In the genomic region with DNA sequence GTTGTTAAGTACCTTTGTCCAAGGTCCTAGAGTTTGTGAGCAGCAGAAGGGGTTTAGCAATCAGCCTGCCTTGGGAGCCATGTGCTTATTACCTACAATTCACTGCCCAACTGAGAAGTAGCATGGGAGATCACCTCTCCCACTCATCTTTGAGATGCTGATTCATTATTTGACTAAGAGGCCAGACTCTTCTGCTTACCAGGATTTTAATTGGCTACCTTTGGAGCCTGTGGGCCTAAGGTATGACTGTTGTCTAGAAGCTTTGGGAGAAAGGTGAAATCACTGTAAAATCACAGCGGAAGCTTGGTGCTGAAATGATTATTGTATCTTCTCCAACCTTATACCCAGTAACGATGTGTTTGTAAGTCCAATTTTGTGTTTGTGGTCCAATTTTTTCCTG, we compare ENCODE assay signal across 16 cellular contexts.
A peak's percentile ranks its signal among the peaks of the same experiment; 100 is the strongest.
DNase-seq lines count a peak whose midpoint lies in the region; ATAC-seq lines count a peak whose summit lies in the region.
"Had no signal": no experiment of that assay in that cellular context is flagged by ENCODE, and none has a peak within 500 bp of the region (broad histone marks: within the 10 kb centered on the region; RNA-seq: fewer than 3 reads in every experiment).

No MANE protein-coding gene starts in this region.

- H3K4me1 ChIP-seq in naive thymus-derived CD4-positive, alpha-beta T cell (ENCODE audit: control insufficient read depth in 2 of 2, insufficient read depth in 2 of 2, low read length in 2 of 2) = peaks cover 22 to 75% of the 10 kb centered on the region in 2 donors
- H3K4me1 ChIP-seq: Caco-2 had no signal

- no peaks in the 10 kb centered on the region for H3K9me3 ChIP-seq in naive thymus-derived CD4-positive, alpha-beta T cell (ENCODE audit: control insufficient read depth in 2 of 3, low read length in 3 of 3)
- H3K9me3 ChIP-seq: Caco-2 had no signal

- H3K4me3 Mint-ChIP-seq in activated naive CD8-positive, alpha-beta T cell = no peak overlapping the region
- no peak overlapping the region for H3K4me3 Mint-ChIP-seq in activated naive CD8-positive, alpha-beta T cell treated with anti-CD3 and anti-CD28 coated beads for 36 hours
- H3K4me3 Mint-ChIP-seq in naive thymus-derived CD4-positive, alpha-beta T cell = no peak overlapping the region
- H3K4me3 Mint-ChIP-seq: CD14-positive monocyte, H9 had no signal

- H3K9me3 Mint-ChIP-seq in activated naive CD8-positive, alpha-beta T cell (ENCODE audit: low read depth) = no peaks in the 10 kb centered on the region
- no peaks in the 10 kb centered on the region for H3K9me3 Mint-ChIP-seq in activated naive CD8-positive, alpha-beta T cell treated with anti-CD3 and anti-CD28 coated beads for 36 hours
- H3K9me3 Mint-ChIP-seq in naive thymus-derived CD4-positive, alpha-beta T cell = no peaks in the 10 kb centered on the region
- H3K9me3 Mint-ChIP-seq: CD14-positive monocyte, H9 had no signal

- no peak overlapping the region for H3K27ac ChIP-seq in naive thymus-derived CD4-positive, alpha-beta T cell (ENCODE audit: low read depth, low read length)
- H3K27ac ChIP-seq: 22Rv1 had no signal

- POLR2A ChIA-PET in naive thymus-derived CD4-positive, alpha-beta T cell (lab: Charles Lee) = interaction anchor here (1.0 to 1.4 kb wide), 2 partner anchors 8 to 15 kb away, joined by 3 to 5 read pairs; no protein-coding TSS in a partner anchor

- peaks cover 4% of the 10 kb centered on the region for H3K36me3 Mint-ChIP-seq in activated naive CD8-positive, alpha-beta T cell
- H3K36me3 Mint-ChIP-seq in activated naive CD8-positive, alpha-beta T cell treated with anti-CD3 and anti-CD28 coated beads for 36 hours = peaks cover 1% of the 10 kb centered on the region
- H3K36me3 Mint-ChIP-seq in naive thymus-derived CD4-positive, alpha-beta T cell = no peaks in the 10 kb centered on the region
- H3K36me3 Mint-ChIP-seq: CD14-positive monocyte; CD8-positive, alpha-beta memory T cell had no signal

- H3K4me1 Mint-ChIP-seq in activated naive CD8-positive, alpha-beta T cell (ENCODE audit: low read depth) = peaks cover 79% of the 10 kb centered on the region
- H3K4me1 Mint-ChIP-seq in activated naive CD8-positive, alpha-beta T cell treated with anti-CD3 and anti-CD28 coated beads for 36 hours = peaks cover 60% of the 10 kb centered on the region
- peaks cover 18 to 93% (median 82%) of the 10 kb centered on the region in 7 donors for H3K4me1 Mint-ChIP-seq in naive thymus-derived CD4-positive, alpha-beta T cell

- ATAC-seq in naive thymus-derived CD4-positive, alpha-beta T cell = no peak
- ATAC-seq in HG03196 (IDR thresholded peaks at IDR 0.05; ENCODE audit: unreplicated experiment) = no peak
- ATAC-seq: HepG2 had no signal

- H3K27me3 Mint-ChIP-seq in activated naive CD8-positive, alpha-beta T cell = no peaks in the 10 kb centered on the region
- no peaks in the 10 kb centered on the region for H3K27me3 Mint-ChIP-seq in activated naive CD8-positive, alpha-beta T cell treated with anti-CD3 and anti-CD28 coated beads for 36 hours
- H3K27me3 Mint-ChIP-seq in naive thymus-derived CD4-positive, alpha-beta T cell = no peaks in the 10 kb centered on the region

- intact Hi-C loops in naive thymus-derived CD4-positive, alpha-beta T cell (cut with micrococcal nuclease) = loop anchor here (5.0 kb wide), 2 partner anchors 56 to 136 kb away; no protein-coding TSS in a partner anchor

- DNase-seq in DMS53 (lab: John Stamatoyannopoulos, UW) = peak; percentile 35
- DNase-seq in DMS53 treated with DMSO at 0.1 percent for 48 hours (lab: John Stamatoyannopoulos, UW; ENCODE audit: unreplicated experiment) = no peak
- no peak for DNase-seq in activated naive CD8-positive, alpha-beta T cell treated with anti-CD3 and anti-CD28 coated beads for 36 hours
- no peak for DNase-seq in naive thymus-derived CD4-positive, alpha-beta T cell
- no peak for DNase-seq in NCI-H748 (lab: John Stamatoyannopoulos, UW; ENCODE audit: unreplicated experiment)
- no peak for DNase-seq in ecto neural progenitor cell (ENCODE audit: low spot score)
- DNase-seq: Caco-2; CD8-positive, alpha-beta memory T cell; DMS79; GOT3; H9 had no signal

- CTCF ChIA-PET in naive thymus-derived CD4-positive, alpha-beta T cell (lab: Charles Lee) = no interaction called here

- no peaks in the 10 kb centered on the region for H3K36me3 ChIP-seq in naive thymus-derived CD4-positive, alpha-beta T cell (ENCODE audit: control insufficient read depth in 2 of 3, insufficient read depth in 3 of 3, low read length in 3 of 3)

- H3K27ac Mint-ChIP-seq in activated naive CD8-positive, alpha-beta T cell = peak overlapping the region; percentile 29
- H3K27ac Mint-ChIP-seq in activated naive CD8-positive, alpha-beta T cell treated with anti-CD3 and anti-CD28 coated beads for 36 hours = no peak overlapping the region
- peak overlapping the region in 6 of 9 donors; percentile 27 to 95 (median 76) for H3K27ac Mint-ChIP-seq in naive thymus-derived CD4-positive, alpha-beta T cell
- H3K27ac Mint-ChIP-seq: CD14-positive monocyte, H9 had no signal

- H3K27me3 ChIP-seq in naive thymus-derived CD4-positive, alpha-beta T cell (ENCODE audit: control insufficient read depth in 2 of 2, insufficient read depth in 2 of 2, low read length in 2 of 2) = no peaks in the 10 kb centered on the region

- H3K4me3 ChIP-seq in naive thymus-derived CD4-positive, alpha-beta T cell (ENCODE audit: low read length) = no peak overlapping the region
